Comparison of ENCODE assay signal across 9 cellular contexts in the genomic region with DNA sequence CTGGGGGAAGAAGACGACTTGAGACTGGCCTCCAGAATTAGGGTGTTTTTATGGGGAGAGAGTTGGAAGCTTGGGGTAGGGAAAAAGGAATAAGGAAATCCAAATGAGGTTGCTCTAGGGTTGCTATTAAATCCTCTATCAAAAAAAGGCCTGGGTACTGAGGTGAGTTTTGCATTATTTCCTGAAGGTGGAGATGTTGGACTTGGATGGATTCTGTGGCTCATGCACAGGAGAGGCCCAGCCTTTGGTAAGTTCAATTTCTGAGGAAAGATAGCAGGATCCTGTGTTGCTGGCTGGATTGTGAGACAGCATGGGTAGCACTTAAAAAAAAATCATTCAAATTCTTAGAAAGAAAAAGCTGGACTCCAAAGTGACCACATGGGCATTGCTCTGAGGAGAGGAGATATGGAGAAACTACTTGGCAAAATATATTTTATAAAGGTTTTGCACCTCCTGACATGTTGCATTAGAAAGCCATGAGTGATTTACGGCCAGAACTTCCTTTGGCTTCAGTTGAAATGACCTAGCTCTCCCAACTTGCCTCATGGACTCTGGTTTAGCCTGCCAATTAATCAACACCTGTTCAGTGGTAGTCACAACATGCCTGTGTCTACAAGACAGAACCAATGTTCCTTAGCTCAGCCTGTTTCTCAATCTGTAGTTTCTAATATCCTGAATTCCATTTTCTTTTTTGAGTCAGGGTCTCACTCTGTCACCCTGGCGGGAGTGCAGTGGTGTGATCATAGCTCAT.
DNase-seq lines count a peak whose midpoint lies in the region; ATAC-seq and TF ChIP-seq lines count a peak whose summit lies in the region.
"Had no signal": no experiment of that assay in that cellular context is flagged by ENCODE, and none has a peak within 500 bp of the region (broad histone marks: within the 10 kb centered on the region; RNA-seq: fewer than 3 reads in every experiment).

No MANE protein-coding gene starts in this region.

- TF ChIP-seq CTCF in cardiac fibroblast (IDR thresholded peaks at IDR 0.05; ENCODE audit: low read depth, low read length) (no peak), gastrocnemius medialis (IDR thresholded peaks at IDR 0.05 in 4 of 5, conservative IDR thresholded peaks at IDR 0.05 in 1 of 5) (peak in 1 of 5 experiments; percentile 21)

- H3K36me3 ChIP-seq in gastrocnemius medialis = no peaks in the 10 kb centered on the region

- peaks cover 0 to 5% (median 0%) of the 10 kb centered on the region in 3 donors for H3K27me3 ChIP-seq in gastrocnemius medialis

- no peaks in the 10 kb centered on the region for H3K9me3 Mint-ChIP-seq in activated T-helper 17 cell treated with anti-CD3 and anti-CD28 coated beads, Interleukin-2, amount 50 U/mL, for 72 hours
- no peaks in the 10 kb centered on the region for H3K9me3 Mint-ChIP-seq in activated T-cell treated with anti-CD3 and anti-CD28 coated beads, Interleukin-2, amount 50 U/mL, for 4 hours

- intact Hi-C loops in gastrocnemius medialis (cut with DNase I; ENCODE audit: low total_unique reads) = loop anchor here (5.0 kb wide), 1 partner anchor 643 kb away; no protein-coding TSS in a partner anchor

- H3K4me3 ChIP-seq in cardiac fibroblast (replicated peaks in 1 of 2; ENCODE audit: low read depth in 2 of 2, low read length in 2 of 2) = no peak overlapping the region
- H3K4me3 ChIP-seq in gastrocnemius medialis = no peak overlapping the region

- peaks cover 10% of the 10 kb centered on the region for H3K27me3 Mint-ChIP-seq in activated T-helper 17 cell treated with anti-CD3 and anti-CD28 coated beads, Interleukin-2, amount 50 U/mL, for 72 hours
- peaks cover 12% of the 10 kb centered on the region for H3K27me3 Mint-ChIP-seq in activated T-cell treated with anti-CD3 and anti-CD28 coated beads, Interleukin-2, amount 50 U/mL, for 4 hours (ENCODE audit: low read depth)

- in situ Hi-C loops in gastrocnemius medialis (cut with MboI; ENCODE audit: low sequenced_read_pairs in 4 of 4) = loop anchor here in 1 of 4 donors (10.0 to 25.0 kb wide), 4 partner anchors 173 to 640 kb away; no protein-coding TSS in a partner anchor

- H3K4me1 Mint-ChIP-seq in activated T-helper 17 cell treated with anti-CD3 and anti-CD28 coated beads, Interleukin-2, amount 50 U/mL, for 72 hours = no peaks in the 10 kb centered on the region
- H3K4me1 Mint-ChIP-seq in activated T-cell treated with anti-CD3 and anti-CD28 coated beads, Interleukin-2, amount 50 U/mL, for 4 hours (ENCODE audit: low read depth) = no peaks in the 10 kb centered on the region

- H3K4me1 ChIP-seq in gastrocnemius medialis = no peaks in the 10 kb centered on the region

- H3K36me3 Mint-ChIP-seq in activated T-helper 17 cell treated with anti-CD3 and anti-CD28 coated beads, Interleukin-2, amount 50 U/mL, for 72 hours (ENCODE audit: low read depth) = no peaks in the 10 kb centered on the region
- H3K36me3 Mint-ChIP-seq in activated T-cell treated with anti-CD3 and anti-CD28 coated beads, Interleukin-2, amount 50 U/mL, for 4 hours (ENCODE audit: insufficient read depth) = no peaks in the 10 kb centered on the region

- DNase-seq in DMS79 treated with DMSO at 0.1 percent for 48 hours (lab: John Stamatoyannopoulos, UW) = peak; percentile 17
- no peak for DNase-seq in DMS79 (lab: John Stamatoyannopoulos, UW)
- peak; percentile 7 for DNase-seq in NCI-H510A (lab: John Stamatoyannopoulos, UW)
- DNase-seq in cardiac fibroblast (ENCODE audit: low read depth in 2 of 2) = peak; percentile 3 to 5
- DNase-seq in gastrocnemius medialis = no peak
- no peak for DNase-seq in activated T-cell treated with anti-CD3 and anti-CD28 coated beads, Interleukin-2, amount 50 U/mL, for 4 hours
- no peak for DNase-seq in GM03348 (ENCODE audit: low spot score)
- DNase-seq: activated CD4-positive, alpha-beta T cell treated with anti-CD3 and anti-CD28 coated beads, Interleukin-2, amount 50 U/mL, for 1 hour had no signal

- no peaks in the 10 kb centered on the region for H3K9me3 ChIP-seq in gastrocnemius medialis

- H3K4me3 Mint-ChIP-seq in activated T-helper 17 cell treated with anti-CD3 and anti-CD28 coated beads, Interleukin-2, amount 50 U/mL, for 72 hours = no peak overlapping the region
- no peak overlapping the region for H3K4me3 Mint-ChIP-seq in activated T-cell treated with anti-CD3 and anti-CD28 coated beads, Interleukin-2, amount 50 U/mL, for 4 hours

- ATAC-seq in gastrocnemius medialis = peak; percentile 36 to 44
- no peak for ATAC-seq in activated T-helper 17 cell treated with anti-CD3 and anti-CD28 coated beads, Interleukin-2, amount 50 U/mL, for 72 hours (replicated peaks)
- ATAC-seq in activated T-cell treated with anti-CD3 and anti-CD28 coated beads, Interleukin-2, amount 50 U/mL, for 4 hours = no peak

- no peak overlapping the region for H3K27ac Mint-ChIP-seq in activated T-helper 17 cell treated with anti-CD3 and anti-CD28 coated beads, Interleukin-2, amount 50 U/mL, for 72 hours

- H3K27ac ChIP-seq in gastrocnemius medialis = no peak overlapping the region

- TF ChIP-seq POLR2A in gastrocnemius medialis (IDR thresholded peaks at IDR 0.05) = no peak

Comparison
In these comparisons a context has a peak if more than half of its experiments do, and no peak if none do; other contexts are left out.
1. DNase-seq: peak in DMS79 treated with DMSO at 0.1 percent for 48 hours (single experiment), NCI-H510A (single experiment) and cardiac fibroblast (2 of 2); none in DMS79 (single experiment), gastrocnemius medialis (0 of 2), activated T-cell treated with anti-CD3 and anti-CD28 coated beads, Interleukin-2, amount 50 U/mL, for 4 hours (single experiment) and GM03348 (single experiment).
2. ATAC-seq: peak in gastrocnemius medialis (2 of 2); none in activated T-helper 17 cell treated with anti-CD3 and anti-CD28 coated beads, Interleukin-2, amount 50 U/mL, for 72 hours (single experiment) and activated T-cell treated with anti-CD3 and anti-CD28 coated beads, Interleukin-2, amount 50 U/mL, for 4 hours (0 of 2).